23 cellular contexts compared by ENCODE assay signal in the genomic region with DNA sequence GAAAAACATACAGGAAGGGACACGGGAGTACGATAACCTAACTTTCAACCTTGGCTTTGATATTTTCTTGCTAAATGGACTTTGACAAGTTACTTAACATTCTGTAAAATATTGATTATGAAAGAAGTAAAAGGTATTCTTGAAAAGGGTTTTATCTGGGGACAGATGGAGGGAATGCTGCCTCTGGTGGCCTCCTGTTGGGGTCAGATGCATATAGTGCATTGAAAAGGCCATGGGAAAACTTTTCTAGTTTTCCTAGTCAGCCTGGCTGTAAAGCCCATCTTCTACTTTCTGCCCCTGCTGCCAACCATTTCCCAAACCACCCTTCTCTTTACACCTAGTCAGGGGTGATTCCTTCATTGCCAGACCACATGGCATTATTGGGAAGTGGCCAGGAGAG. TPM values are rescaled to one million over a fixed set of nuclear protein-coding genes. Genes with fewer than 3 reads are reported as not detected.
"Had no signal": no experiment of that assay in that cellular context is flagged by ENCODE, and none has a peak within 500 bp of the region (broad histone marks: within the 10 kb centered on the region; RNA-seq: fewer than 3 reads in every experiment).

No MANE protein-coding gene starts in this region.

- H3K36me3 Mint-ChIP-seq: activated CD4-positive, alpha-beta memory T cell treated with anti-CD3 and anti-CD28 coated beads for 36 hours; activated naive CD8-positive, alpha-beta T cell treated with anti-CD3 and anti-CD28 coated beads for 36 hours; naive B cell; type B pancreatic cell had no signal

- H3K4me3 Mint-ChIP-seq: activated CD4-positive, alpha-beta memory T cell treated with anti-CD3 and anti-CD28 coated beads for 36 hours; activated naive CD8-positive, alpha-beta T cell treated with anti-CD3 and anti-CD28 coated beads for 36 hours; naive B cell; type B pancreatic cell had no signal

- ATAC-seq: heart left ventricle, lower lobe of right lung, mucosa of descending colon had no signal

- H3K4me3 ChIP-seq: coronary artery, heart left ventricle, lower lobe of right lung, mucosa of descending colon, thoracic aorta, vagina had no signal

- H3K4me1 Mint-ChIP-seq: naive B cell had no signal

- H3K27me3 ChIP-seq: heart left ventricle, vagina had no signal

- H3K27me3 Mint-ChIP-seq: naive B cell, type B pancreatic cell had no signal

- H3K36me3 ChIP-seq: heart left ventricle, lower lobe of right lung, thoracic aorta, vagina had no signal

- H3K4me1 ChIP-seq: heart left ventricle, lower lobe of right lung, vagina had no signal

- H3K27ac Mint-ChIP-seq: activated CD4-positive, alpha-beta memory T cell treated with anti-CD3 and anti-CD28 coated beads for 36 hours; activated naive CD8-positive, alpha-beta T cell treated with anti-CD3 and anti-CD28 coated beads for 36 hours; type B pancreatic cell had no signal

- H3K27ac ChIP-seq: coronary artery, epithelial cell of prostate, heart left ventricle, lower lobe of right lung, thoracic aorta, vagina had no signal

- DNase-seq: activated CD4-positive, alpha-beta memory T cell treated with anti-CD3 and anti-CD28 coated beads for 36 hours; activated CD4-positive, alpha-beta T cell treated with anti-CD3 and anti-CD28 coated beads for 4 hours; activated CD4-positive, CD25-positive, alpha-beta regulatory T cell; activated naive CD4-positive, alpha-beta T cell treated with Interleukin-2 at 50 U/mL for 16 hours; activated naive CD8-positive, alpha-beta T cell treated with anti-CD3 and anti-CD28 coated beads for 36 hours; activated T-cell treated with anti-CD3 and anti-CD28 coated beads, Interleukin-2, amount 50 U/mL, for 48 hours; heart left ventricle; kidney; lower lobe of right lung; mesendoderm; mucosa of descending colon; naive B cell; retina; stimulated activated CD4-positive, alpha-beta T cell treated with anti-CD3 and anti-CD28 coated beads, Interleukin-4, amount 100 ng/mL, for 1 hour; stimulated activated naive CD4-positive, alpha-beta T cell; T-helper 9 cell had no signal

- H3K9me3 Mint-ChIP-seq: activated CD4-positive, alpha-beta memory T cell treated with anti-CD3 and anti-CD28 coated beads for 36 hours; activated naive CD8-positive, alpha-beta T cell treated with anti-CD3 and anti-CD28 coated beads for 36 hours; naive B cell; type B pancreatic cell had no signal

- H3K9me3 ChIP-seq: heart left ventricle, lower lobe of right lung, mucosa of descending colon, thoracic aorta, vagina had no signal

RNA-seq across cellular contexts. Expression of a gene that starts 22.2 kb away (rescaled TPM):
- total RNA-seq: activated CD4-positive, alpha-beta memory T cell treated with anti-CD3 and anti-CD28 coated beads for 36 hours; activated naive CD8-positive, alpha-beta T cell treated with anti-CD3 and anti-CD28 coated beads for 36 hours; astrocyte; bronchial epithelial cell had no signal
